ENCODE assay signal across 13 cellular contexts in the genomic region with DNA sequence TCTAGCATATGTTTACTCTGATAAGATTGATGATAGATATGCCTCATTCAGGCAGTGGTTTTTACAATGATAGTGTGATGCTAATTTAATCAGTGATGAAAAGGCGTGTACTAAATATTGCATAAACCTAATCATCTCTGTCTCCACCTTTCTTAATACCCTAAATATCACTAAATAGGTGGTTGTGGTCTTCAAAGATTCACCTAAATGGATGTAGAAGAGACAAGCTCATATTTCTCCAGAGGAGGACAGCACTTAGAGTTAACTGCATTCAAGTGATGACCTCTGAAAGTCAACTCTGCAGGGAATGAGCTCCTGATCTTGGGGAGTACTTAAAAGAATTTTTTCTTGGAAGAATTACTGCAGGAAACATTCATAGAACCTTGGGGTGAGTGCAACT. TPM values are rescaled to one million over a fixed set of nuclear protein-coding genes. Genes with fewer than 3 reads are reported as not detected.
"Had no signal": no experiment of that assay in that cellular context is flagged by ENCODE, and none has a peak within 500 bp of the region (broad histone marks: within the 10 kb centered on the region; RNA-seq: fewer than 3 reads in every experiment).

TRIM51 (plus strand) TSS at position 301 of the 400 bp plus-strand sequence. CDS start 2,132 bp downstream, outside the sequence.

RNA-seq across cellular contexts. Expression of gene TRIM51, which starts in this region (rescaled TPM):
- total RNA-seq: activated B cell treated with CpG ODN at 0.5 μM for 24 hours; activated CD4-positive, alpha-beta memory T cell treated with anti-CD3 and anti-CD28 coated beads for 36 hours; activated CD4-positive, alpha-beta memory T cell treated with anti-CD3 and anti-CD28 coated beads, Interleukin-2, amount 10 ng/mL, durations not matched to agents 7 days and 5 days; activated CD4-positive, alpha-beta T cell treated with anti-CD3 and anti-CD28 coated beads for 36 hours; activated CD4-positive, alpha-beta T cell treated with anti-CD3 and anti-CD28 coated beads, Interleukin-2, amount 10 ng/mL, durations not matched to agents 24 days and 14 days; activated CD4-positive, alpha-beta T cell treated with anti-CD3 and anti-CD28 coated beads, Interleukin-2, amount 10 ng/mL, durations not matched to agents 7 days and 5 days; activated CD8-positive, alpha-beta memory T cell treated with anti-CD3 and anti-CD28 coated beads for 36 hours; activated CD8-positive, alpha-beta memory T cell treated with anti-CD3 and anti-CD28 coated beads, Interleukin-2, amount 10 ng/mL, durations not matched to agents 7 days and 5 days; activated CD8-positive, alpha-beta T cell treated with anti-CD3 and anti-CD28 coated beads for 36 hours; activated CD8-positive, alpha-beta T cell treated with anti-CD3 and anti-CD28 coated beads, Interleukin-2, amount 10 ng/mL, durations not matched to agents 7 days and 5 days; T-helper 1 cell treated with Interleukin-12 subunit alpha and Interleukin-12 subunit beta and Interleukin-4 antibody, amounts not matched to agents 30 ng/mL and 1 ng/mL, for 36 hours; T-helper 2 cell treated with Interferon-gamma antibody and Interleukin-4, amounts not matched to agents 100 ng/mL and 5 ng/mL, for 36 hours; WTC11 had no signal
